In the genomic region with DNA sequence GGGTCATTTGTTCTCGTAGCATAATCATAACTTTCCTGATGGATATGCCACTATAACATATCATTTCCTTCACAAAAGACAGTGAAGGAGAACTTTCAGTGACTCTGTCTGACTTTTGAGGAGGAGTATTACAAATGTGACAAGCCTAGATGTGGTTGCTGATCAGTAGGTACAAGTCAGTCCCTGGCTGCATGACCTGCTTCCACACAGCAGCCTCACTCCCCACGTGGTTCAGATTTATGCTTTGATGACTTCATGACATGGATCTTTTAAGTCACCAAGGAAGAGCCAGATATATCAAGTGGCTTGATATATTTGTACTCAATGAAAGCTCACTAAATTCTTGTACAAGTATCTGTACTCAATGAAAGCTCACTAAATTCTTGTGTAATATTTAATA, we compare ENCODE assay signal across 25 cellular contexts.
"Had no signal": no experiment of that assay in that cellular context is flagged by ENCODE, and none has a peak within 500 bp of the region (broad histone marks: within the 10 kb centered on the region; RNA-seq: fewer than 3 reads in every experiment).

No MANE protein-coding gene starts in this region.

- ATAC-seq: naive thymus-derived CD4-positive, alpha-beta T cell; natural killer cell; right cardiac atrium; right lobe of liver; stimulated activated effector memory CD8-positive, alpha-beta T cell treated with anti-CD3 and anti-CD28 coated beads, Interleukin-12 subunit alpha, Interleukin-12 subunit beta, amount 100 ng/mL, for 72 hours; stimulated activated naive B cell treated with anti-CD40 and anti-IgM and Interleukin-4, amounts not matched to agents 10 μg/mL and 1 μg/mL and 100 μg/mL, for 72 hours had no signal

- H3K4me1 Mint-ChIP-seq: natural killer cell; nephron; stimulated activated effector memory CD8-positive, alpha-beta T cell treated with anti-CD3 and anti-CD28 coated beads, Interleukin-12 subunit alpha, Interleukin-12 subunit beta, amount 100 ng/mL, for 72 hours had no signal

- H3K4me3 ChIP-seq: neural progenitor cell, ovary, prostate gland, right lobe of liver, sigmoid colon, stomach, tibial artery, transverse colon, upper lobe of left lung, vagina had no signal

- H3K27ac Mint-ChIP-seq: natural killer cell; nephron; stimulated activated effector memory CD8-positive, alpha-beta T cell treated with anti-CD3 and anti-CD28 coated beads, Interleukin-12 subunit alpha, Interleukin-12 subunit beta, amount 100 ng/mL, for 72 hours; stimulated activated naive CD8-positive, alpha-beta T cell treated with anti-CD3 and anti-CD28 coated beads, Interleukin-15, Interleukin-2, amounts not matched to agents 100 ng/mL and 50 ng/mL, for 24 hours had no signal

- DNase-seq: naive thymus-derived CD4-positive, alpha-beta T cell; natural killer cell; occipital lobe; ovary; right cardiac atrium; right lobe of liver; sigmoid colon; small intestine; stimulated activated CD4-positive, alpha-beta T cell treated with anti-CD3 and anti-CD28 coated beads, Interleukin-15, amount 100 ng/mL, for 24 hours; stimulated activated CD4-positive, alpha-beta T cell treated with anti-CD3 and anti-CD28 coated beads, Interleukin-2, amount 100 ng/mL, for 24 hours; stimulated activated CD4-positive, alpha-beta T cell treated with anti-CD3 and anti-CD28 coated beads, Interleukin-2, amount 100 ng/mL, for 48 hours; stimulated activated CD4-positive, alpha-beta T cell treated with anti-CD3 and anti-CD28 coated beads, Interleukin-4, amount 100 ng/mL, for 24 hours; stimulated activated naive B cell treated with anti-CD40 and anti-IgM and Interleukin-4, amounts not matched to agents 10 μg/mL and 1 μg/mL and 100 μg/mL, for 72 hours; stimulated activated naive CD4-positive, alpha-beta T cell treated with Interleukin-2 at 50 U/mL for 16 hours; stomach; tibial artery; transverse colon; upper lobe of left lung had no signal

- H3K4me3 Mint-ChIP-seq: naive thymus-derived CD4-positive, alpha-beta T cell; natural killer cell; nephron; stimulated activated effector memory CD8-positive, alpha-beta T cell treated with anti-CD3 and anti-CD28 coated beads, Interleukin-12 subunit alpha, Interleukin-12 subunit beta, amount 100 ng/mL, for 72 hours; stimulated activated naive B cell treated with anti-CD40 and anti-IgM and Interleukin-4, amounts not matched to agents 10 μg/mL and 1 μg/mL and 100 μg/mL, for 72 hours; stimulated activated naive CD8-positive, alpha-beta T cell treated with anti-CD3 and anti-CD28 coated beads, Interleukin-15, Interleukin-2, amounts not matched to agents 100 ng/mL and 50 ng/mL, for 24 hours had no signal

- H3K27me3 ChIP-seq: neural progenitor cell, ovary, right lobe of liver, sigmoid colon, stomach, tibial artery, transverse colon, upper lobe of left lung, vagina had no signal

- H3K4me2 ChIP-seq: neural progenitor cell had no signal

- H3K27me3 Mint-ChIP-seq: stimulated activated naive B cell treated with anti-CD40 and anti-IgM and Interleukin-4, amounts not matched to agents 10 μg/mL and 1 μg/mL and 100 μg/mL, for 72 hours; stimulated activated naive CD8-positive, alpha-beta T cell treated with anti-CD3 and anti-CD28 coated beads, Interleukin-15, Interleukin-2, amounts not matched to agents 100 ng/mL and 50 ng/mL, for 24 hours had no signal

- H3K9ac ChIP-seq: neural progenitor cell had no signal

- FAIRE-seq: small intestine, urothelium cell line had no signal

- H2AFZ ChIP-seq: neural progenitor cell had no signal

- H3K9me3 Mint-ChIP-seq: natural killer cell; stimulated activated naive CD8-positive, alpha-beta T cell treated with anti-CD3 and anti-CD28 coated beads, Interleukin-15, Interleukin-2, amounts not matched to agents 100 ng/mL and 50 ng/mL, for 24 hours had no signal

- H3K9me3 ChIP-seq: ovary, prostate gland, right lobe of liver, sigmoid colon, stomach, transverse colon, upper lobe of left lung, vagina had no signal

- H3K4me1 ChIP-seq: neural progenitor cell, prostate gland, right lobe of liver, sigmoid colon, stomach, transverse colon, vagina had no signal

- H3K27ac ChIP-seq: neural progenitor cell, ovary, prostate gland, right lobe of liver, sigmoid colon, stomach, tibial artery, transverse colon, upper lobe of left lung, vagina had no signal

- H3K36me3 Mint-ChIP-seq: natural killer cell; neural progenitor cell; stimulated activated effector memory CD8-positive, alpha-beta T cell treated with anti-CD3 and anti-CD28 coated beads, Interleukin-12 subunit alpha, Interleukin-12 subunit beta, amount 100 ng/mL, for 72 hours had no signal

- H3K36me3 ChIP-seq: neural progenitor cell, ovary, prostate gland, right lobe of liver, sigmoid colon, stomach, tibial artery, transverse colon, upper lobe of left lung, vagina had no signal
